In the genomic region with DNA sequence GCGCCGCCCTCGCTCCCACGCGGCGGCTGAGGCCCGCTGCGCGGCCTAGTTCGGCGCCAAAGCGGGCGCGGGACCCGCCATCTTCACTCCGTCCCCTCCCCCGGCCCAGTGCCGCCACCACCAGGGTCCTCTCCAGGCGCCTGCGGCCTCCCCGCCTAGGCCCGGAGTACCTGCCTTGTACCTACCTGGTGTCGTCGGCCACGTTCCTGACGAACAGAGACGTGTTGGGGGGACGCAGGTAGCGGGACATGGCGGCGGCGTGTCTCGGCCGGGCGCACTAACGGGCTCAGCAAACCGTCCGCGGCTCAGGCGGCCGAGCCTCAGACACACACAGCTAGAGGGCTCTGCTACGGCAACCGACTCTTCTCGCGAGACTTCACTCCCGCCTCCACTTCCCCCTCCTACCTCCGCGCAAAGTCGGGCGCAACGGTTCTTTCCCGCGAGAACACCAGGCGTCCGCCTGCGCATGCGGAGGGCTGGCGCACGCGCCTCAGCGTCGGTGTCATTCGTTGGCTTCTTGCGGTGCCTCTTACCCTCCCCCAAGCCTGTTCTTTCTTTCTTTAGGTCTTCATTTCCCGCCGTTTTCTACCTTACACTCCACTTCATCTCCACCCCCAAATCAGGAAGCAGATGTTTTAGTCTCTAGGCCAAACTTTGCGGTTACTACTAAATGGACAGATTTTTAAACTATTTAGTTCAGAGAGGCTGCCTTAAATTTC, we compare ENCODE assay signal across 8 cellular contexts. TPM values are rescaled to one million over a fixed set of nuclear protein-coding genes. Genes with fewer than 3 reads are reported as not detected.
DNase-seq lines count a peak whose midpoint lies in the region; ATAC-seq and TF ChIP-seq lines count a peak whose summit lies in the region.

TSS of gene SRSF10 (minus strand) at position 322 of the 719 bp plus-strand sequence. CDS start at position 250, 72 bp downstream.

- peaks cover 39% of the 10 kb centered on the region for H3K36me3 Mint-ChIP-seq in activated CD4-positive, alpha-beta T cell treated with anti-CD3 and anti-CD28 coated beads, Interleukin-2, amount 10 ng/mL, durations not matched to agents 7 days and 5 days (ENCODE audit: low read depth)

- H3K27ac ChIP-seq in C4-2B, result peak within 1 kb of the TSS; percentile 99

- no peaks in the 10 kb centered on the region for H3K9me3 Mint-ChIP-seq in activated CD4-positive, alpha-beta T cell treated with anti-CD3 and anti-CD28 coated beads, Interleukin-2, amount 10 ng/mL, durations not matched to agents 7 days and 5 days

- POLR2A ChIA-PET in activated CD4-positive, alpha-beta T cell treated with anti-CD3 and anti-CD28 coated beads, Interleukin-2, amount 10 ng/mL, durations not matched to agents 7 days and 5 days (lab: Charles Lee), result interaction anchor here (0.9 to 1.1 kb wide), 3 partner anchors 9 to 21 kb away, joined by 5 to 10 read pairs (median 9); partner anchors contain the start of gene PNRC2

- H3K27ac Mint-ChIP-seq in activated CD4-positive, alpha-beta T cell treated with anti-CD3 and anti-CD28 coated beads, Interleukin-2, amount 10 ng/mL, durations not matched to agents 7 days and 5 days, result peak within 1 kb of the TSS; percentile 94

- peaks cover 43% of the 10 kb centered on the region for H3K4me1 Mint-ChIP-seq in activated CD4-positive, alpha-beta T cell treated with anti-CD3 and anti-CD28 coated beads, Interleukin-2, amount 10 ng/mL, durations not matched to agents 7 days and 5 days

- DNase-seq in NCI-H69 (lab: John Stamatoyannopoulos, UW) (peak; percentile 97), cortex of kidney (lab: John Stamatoyannopoulos, UW) (peak; percentile 90), left kidney (ENCODE audit: low read depth, low spot score) (peak; percentile 100)
- peak; percentile 99 for DNase-seq in activated CD4-positive, alpha-beta T cell treated with anti-CD3 and anti-CD28 coated beads, Interleukin-2, amount 10 ng/mL, durations not matched to agents 7 days and 5 days
- peak; percentile 96 to 97 for DNase-seq in stimulated activated CD4-positive, alpha-beta T cell treated with anti-CD3 and anti-CD28 coated beads, Interleukin-2, amount 100 ng/mL, for 24 hours

- H3K27me3 Mint-ChIP-seq in activated CD4-positive, alpha-beta T cell treated with anti-CD3 and anti-CD28 coated beads, Interleukin-2, amount 10 ng/mL, durations not matched to agents 7 days and 5 days, result no peaks in the 10 kb centered on the region

- CTCF ChIA-PET in activated CD4-positive, alpha-beta T cell treated with anti-CD3 and anti-CD28 coated beads, Interleukin-2, amount 10 ng/mL, durations not matched to agents 7 days and 5 days (lab: Charles Lee), result interaction anchor here (1.1 to 1.8 kb wide), 3 partner anchors 19 to 412 kb away, joined by 3 to 9 read pairs (median 4); partner anchors contain the start of gene PNRC2

- peak; percentile 84 for ATAC-seq in GM19351 (IDR thresholded peaks at IDR 0.05; ENCODE audit: unreplicated experiment)
- peak; percentile 94 for ATAC-seq in HG03521 (IDR thresholded peaks at IDR 0.05; ENCODE audit: unreplicated experiment)

- peak; percentile 17 for TF ChIP-seq CTCF in C4-2B (conservative IDR thresholded peaks at IDR 0.05)

- H3K4me3 Mint-ChIP-seq in activated CD4-positive, alpha-beta T cell treated with anti-CD3 and anti-CD28 coated beads, Interleukin-2, amount 10 ng/mL, durations not matched to agents 7 days and 5 days, result peak within 1 kb of the TSS; percentile 88

RNA-seq across cellular contexts. Expression of gene SRSF10, which starts in this region (rescaled TPM):
- total RNA-seq in activated CD4-positive, alpha-beta T cell treated with anti-CD3 and anti-CD28 coated beads, Interleukin-2, amount 10 ng/mL, durations not matched to agents 7 days and 5 days, result 100 to 1,000 TPM; 217 to 224 TPM

Comparison
In these comparisons a context has a peak if more than half of its experiments do, and no peak if none do; other contexts are left out.
1. Peak in every context shown above with its lines: DNase-seq, ATAC-seq and H3K27ac ChIP-seq.